ENCODE assay signal across 8 cellular contexts in the genomic region with DNA sequence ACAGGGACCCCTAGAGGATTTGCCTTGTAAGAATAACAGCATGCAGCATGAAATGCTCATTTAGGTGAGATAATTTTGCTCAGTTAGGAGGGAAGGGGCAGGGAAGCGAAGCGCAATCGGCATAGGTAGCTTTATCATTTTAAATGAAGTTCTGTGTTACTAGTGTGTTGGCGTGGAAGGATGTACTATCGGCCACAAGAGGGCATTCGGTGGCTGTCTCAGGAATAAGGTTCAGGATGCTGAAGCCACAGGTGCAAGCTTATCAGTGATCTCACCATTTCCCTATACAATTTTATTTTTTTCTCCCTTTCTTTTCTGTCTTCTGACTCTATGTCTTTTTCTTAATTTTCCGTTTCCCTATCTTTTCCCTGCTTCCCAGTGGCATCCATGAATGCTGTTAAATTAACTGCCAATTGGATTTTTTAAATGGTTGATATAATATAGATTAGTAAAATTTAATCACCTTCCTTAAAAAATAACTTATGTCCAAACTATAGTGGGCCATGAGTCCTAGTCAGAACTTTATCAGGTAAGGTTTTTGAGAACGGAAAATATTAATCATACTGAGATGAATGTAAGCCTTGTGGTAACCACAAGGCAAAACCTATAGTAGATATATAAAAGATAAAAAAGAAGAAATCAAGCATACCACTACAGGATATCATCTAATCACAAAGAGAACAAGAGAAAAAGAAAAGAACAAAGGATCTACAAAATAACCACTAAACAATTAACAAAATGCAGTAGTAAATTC. TPM values are rescaled to one million over a fixed set of nuclear protein-coding genes. Genes with fewer than 3 reads are reported as not detected.
A peak's percentile ranks its signal among the peaks of the same experiment; 100 is the strongest.
DNase-seq lines count a peak whose midpoint lies in the region; ATAC-seq and TF ChIP-seq lines count a peak whose summit lies in the region.

No MANE protein-coding gene starts in this region.

- CTCF ChIA-PET in BJ (lab: Yijun Ruan, JAX): interaction anchor here (0.6 to 5.2 kb wide), 24 partner anchors 9 to 577 kb away, joined by 3 to 42 read pairs (median 5); partner anchors contain the start of genes CD274 and PLGRKT

- H3K27me3 ChIP-seq in BJ (ENCODE audit: control insufficient read depth, insufficient read depth, low read length) (no peaks in the 10 kb centered on the region), GM23338 (ENCODE audit: insufficient read depth) (no peaks in the 10 kb centered on the region), endocrine pancreas (ENCODE audit: control insufficient read depth, insufficient read depth, low read length) (no peaks in the 10 kb centered on the region)

- no peak overlapping the region for H3K4me3 Mint-ChIP-seq in GM23338
- no peak overlapping the region for H3K4me3 Mint-ChIP-seq in mesothelial cell of epicardium
- no peak overlapping the region for H3K4me3 Mint-ChIP-seq in stimulated activated naive CD8-positive, alpha-beta T cell treated with anti-CD3 and anti-CD28 coated beads, Interleukin-15, amount 100 ng/mL, for 72 hours

- H3K27me3 Mint-ChIP-seq in GM23338 (ENCODE audit: insufficient read depth, low read depth, poor library complexity) (peaks cover 3% of the 10 kb centered on the region), mesothelial cell of epicardium (ENCODE audit: low read depth) (no peaks in the 10 kb centered on the region)
- no peaks in the 10 kb centered on the region for H3K27me3 Mint-ChIP-seq in stimulated activated naive CD8-positive, alpha-beta T cell treated with anti-CD3 and anti-CD28 coated beads, Interleukin-15, amount 100 ng/mL, for 72 hours

- H2AFZ ChIP-seq in GM23338: 0 out of 2 replicates have a peak overlapping the region, but pooled peaks have one; percentile 29

- no peak overlapping the region for H3K27ac ChIP-seq in GM23338 (ENCODE audit: low read depth)

- DNase-seq in BJ (ENCODE audit: low read depth): peak; percentile 3
- peak; percentile 83 for DNase-seq in GM23338 (ENCODE audit: low spot score)
- peak; percentile 59 for DNase-seq in NCI-H345 (lab: John Stamatoyannopoulos, UW)
- peak; percentile 41 to 56 for DNase-seq in activated CD4-positive, alpha-beta T cell treated with anti-CD3 and anti-CD28 coated beads, Interleukin-2, amount 50 U/mL, for 4 hours
- DNase-seq in mesothelial cell of epicardium (ENCODE audit: low spot score in 2 of 2, unreplicated experiment in 2 of 2): no peak
- peak; percentile 42 to 61 for DNase-seq in stimulated activated naive CD8-positive, alpha-beta T cell treated with anti-CD3 and anti-CD28 coated beads, Interleukin-15, amount 100 ng/mL, for 72 hours

- POLR2A ChIA-PET in BJ (lab: Charles Lee): no interaction called here

- no peaks in the 10 kb centered on the region for H3K36me3 ChIP-seq in BJ (ENCODE audit: control insufficient read depth, insufficient read depth, low read length)
- no peaks in the 10 kb centered on the region for H3K36me3 ChIP-seq in GM23338 (ENCODE audit: insufficient read depth)
- no peaks in the 10 kb centered on the region for H3K36me3 ChIP-seq in endocrine pancreas (ENCODE audit: control insufficient read depth, insufficient read depth, low read length)

- no peaks in the 10 kb centered on the region for H3K9me2 ChIP-seq in GM23338 (ENCODE audit: insufficient read depth)

- H3K4me1 ChIP-seq in GM23338 (ENCODE audit: insufficient read depth) (no peaks in the 10 kb centered on the region), endocrine pancreas (ENCODE audit: control insufficient read depth, insufficient read depth, low read length) (no peaks in the 10 kb centered on the region)

- H3K9me3 Mint-ChIP-seq in GM23338 (no peaks in the 10 kb centered on the region), mesothelial cell of epicardium (no peaks in the 10 kb centered on the region)
- peaks cover 0 to 4% of the 10 kb centered on the region in 2 donors for H3K9me3 Mint-ChIP-seq in stimulated activated naive CD8-positive, alpha-beta T cell treated with anti-CD3 and anti-CD28 coated beads, Interleukin-15, amount 100 ng/mL, for 72 hours

- ATAC-seq in GM23338: peak; percentile 96
- ATAC-seq in stimulated activated naive CD8-positive, alpha-beta T cell treated with anti-CD3 and anti-CD28 coated beads, Interleukin-15, amount 100 ng/mL, for 72 hours: peak; percentile 83
- no peak for ATAC-seq in GM19328 (IDR thresholded peaks at IDR 0.05; ENCODE audit: unreplicated experiment)

- no peak overlapping the region for H3K27ac Mint-ChIP-seq in GM23338
- no peak overlapping the region for H3K27ac Mint-ChIP-seq in mesothelial cell of epicardium
- no peak overlapping the region for H3K27ac Mint-ChIP-seq in stimulated activated naive CD8-positive, alpha-beta T cell treated with anti-CD3 and anti-CD28 coated beads, Interleukin-15, amount 100 ng/mL, for 72 hours

- H3F3A ChIP-seq in GM23338 (replicated peaks; ENCODE audit: low read depth): no peaks in the 10 kb centered on the region

- TF ChIP-seq CTCF in BJ (IDR thresholded peaks at IDR 0.05; ENCODE audit: insufficient read depth, low read depth, low read length) (peak; percentile 80), GM23338 (conservative IDR thresholded peaks at IDR 0.05; ENCODE audit: low read depth in 2 of 2) (peak; percentile 74 to 93), mesothelial cell of epicardium (IDR thresholded peaks at IDR 0.05; ENCODE audit: unreplicated experiment) (peak; percentile 68)

- no peak overlapping the region for H3K4me2 ChIP-seq in GM23338

- no peaks in the 10 kb centered on the region for H3K9me3 ChIP-seq in endocrine pancreas (ENCODE audit: control insufficient read depth, low read length)

- H3K9ac ChIP-seq in endocrine pancreas (ENCODE audit: control insufficient read depth, insufficient read depth, low read length): peak overlapping the region; percentile 5

- no peak overlapping the region for H3K4me3 ChIP-seq in BJ (ENCODE audit: low read depth, low read length)
- no peak overlapping the region for H3K4me3 ChIP-seq in GM23338
- no peak overlapping the region for H3K4me3 ChIP-seq in endocrine pancreas (ENCODE audit: control insufficient read depth, insufficient read depth, low read length)

- H3K4me1 Mint-ChIP-seq in GM23338 (peaks cover 5% of the 10 kb centered on the region; the same call in 2 of the 3 replicates), mesothelial cell of epicardium (no peaks in the 10 kb centered on the region)
- peaks cover 23% of the 10 kb centered on the region for H3K4me1 Mint-ChIP-seq in stimulated activated naive CD8-positive, alpha-beta T cell treated with anti-CD3 and anti-CD28 coated beads, Interleukin-15, amount 100 ng/mL, for 72 hours

- H4K20me1 ChIP-seq in GM23338 (replicated peaks; ENCODE audit: insufficient read depth): no peaks in the 10 kb centered on the region

- H3K36me3 Mint-ChIP-seq in GM23338 (ENCODE audit: low read depth) (no peaks in the 10 kb centered on the region), mesothelial cell of epicardium (no peaks in the 10 kb centered on the region)

- no peaks in the 10 kb centered on the region for H3K79me2 ChIP-seq in GM23338 (replicated peaks; ENCODE audit: insufficient read depth)

TF ChIP-seq in GM23338, 12 proteins besides CTCF, POLR2A, EP300 and RAD21 (continues in another document):
- no peak for TF ChIP-seq EZH2phosphoT487 (IDR thresholded peaks at IDR 0.05; ENCODE audit: unreplicated experiment)

RNA-seq across cellular contexts. Expression of gene INSL6, which starts 1.2 kb away (rescaled TPM):
- not detected in 2 replicates for polyA plus RNA-seq in BJ (2011; rRNA removed)
- not detected in 2 replicates for polyA minus RNA-seq in BJ (2011; rRNA and poly(A)+ RNA removed)
- not detected in 2 replicates for total RNA-seq in GM23338 (2014; rRNA removed; shearing (Covaris generic))
- polyA plus RNA-seq in GM23338 (2016; fragmentation: Nextera tagmentation; extraction: Ambion mirVana): 0.19 TPM in 1 of 2 replicates, not detected in the other
- total RNA-seq in mesothelial cell of epicardium: not detected in 3 replicates

RNA-seq across cellular contexts. Expression of gene INSL4, which starts 44.6 kb away (rescaled TPM):
- polyA plus RNA-seq in BJ (2011; rRNA removed) (not detected in 2 replicates), GM23338 (2016; fragmentation: Nextera tagmentation; extraction: Ambion mirVana) (not detected in 2 replicates)
- not detected in 2 replicates for polyA minus RNA-seq in BJ (2011; rRNA and poly(A)+ RNA removed)
- total RNA-seq in GM23338 (2014; rRNA removed; shearing (Covaris generic)): not detected in 2 replicates
- total RNA-seq in mesothelial cell of epicardium: not detected in 3 replicates

Comparison
In these comparisons a context has a peak if more than half of its experiments do, and no peak if none do; other contexts are left out.
1. DNase-seq: peak in BJ (single experiment), GM23338 (single experiment), NCI-H345 (single experiment), activated CD4-positive, alpha-beta T cell treated with anti-CD3 and anti-CD28 coated beads, Interleukin-2, amount 50 U/mL, for 4 hours (2 of 2) and stimulated activated naive CD8-positive, alpha-beta T cell treated with anti-CD3 and anti-CD28 coated beads, Interleukin-15, amount 100 ng/mL, for 72 hours (2 of 2); none in mesothelial cell of epicardium (0 of 2).
2. Peak in every context shown above with its lines, with median percentiles within 50 percentile points of each other: CTCF ChIP-seq.